Comparison of ENCODE assay signal across 17 cellular contexts in genomic region chr12:75699251-75699650, GRCh38.
"Had no signal": no experiment of that assay in that cellular context is flagged by ENCODE, and none has a peak within 500 bp of the region (broad histone marks: within the 10 kb centered on the region; RNA-seq: fewer than 3 reads in every experiment).

No MANE protein-coding gene starts in this region.

- H3K4me1 ChIP-seq: breast epithelium, colonic mucosa, lower lobe of right lung, sigmoid colon, upper lobe of right lung had no signal

- H3K4me3 ChIP-seq: breast epithelium, colonic mucosa, dorsolateral prefrontal cortex, lower lobe of right lung, sigmoid colon, upper lobe of right lung had no signal

- H3K9me3 ChIP-seq: breast epithelium, colonic mucosa, lower lobe of right lung, sigmoid colon, upper lobe of right lung had no signal

- H3K27me3 Mint-ChIP-seq: progenitor cell of endocrine pancreas had no signal

- H3K27ac ChIP-seq: breast epithelium, colonic mucosa, dorsolateral prefrontal cortex, lower lobe of right lung, sigmoid colon, upper lobe of right lung had no signal

- H3K4me3 Mint-ChIP-seq: activated naive CD8-positive, alpha-beta T cell treated with anti-CD3 and anti-CD28 coated beads for 36 hours; naive thymus-derived CD4-positive, alpha-beta T cell had no signal

- H3K9me3 Mint-ChIP-seq: activated naive CD8-positive, alpha-beta T cell treated with anti-CD3 and anti-CD28 coated beads for 36 hours had no signal

- DNase-seq: activated naive CD4-positive, alpha-beta T cell treated with Interleukin-2 at 50 U/mL for 16 hours; activated naive CD8-positive, alpha-beta T cell treated with anti-CD3 and anti-CD28 coated beads for 36 hours; activated T-cell treated with anti-CD3 and anti-CD28 coated beads, Interleukin-2, amount 50 U/mL, for 1 hour; colonic mucosa; dorsolateral prefrontal cortex; kidney; lower lobe of right lung; naive thymus-derived CD4-positive, alpha-beta T cell; retina; sigmoid colon; stimulated activated CD4-positive, alpha-beta T cell treated with anti-CD3 and anti-CD28 coated beads, Interleukin-4, amount 100 ng/mL, for 4 hours; stimulated activated naive CD8-positive, alpha-beta T cell treated with anti-CD3 and anti-CD28 coated beads, Interleukin-15, Interleukin-2, amounts not matched to agents 100 U/mL and 50 U/mL, for 24 hours; T-helper 9 cell; upper lobe of right lung had no signal

- FAIRE-seq: astrocyte, kidney had no signal

- ATAC-seq: lower lobe of right lung; naive thymus-derived CD4-positive, alpha-beta T cell; stimulated activated naive CD8-positive, alpha-beta T cell treated with anti-CD3 and anti-CD28 coated beads, Interleukin-15, Interleukin-2, amounts not matched to agents 100 U/mL and 50 U/mL, for 24 hours; upper lobe of right lung had no signal

- H3K27ac Mint-ChIP-seq: activated naive CD8-positive, alpha-beta T cell treated with anti-CD3 and anti-CD28 coated beads for 36 hours; progenitor cell of endocrine pancreas had no signal

- H3K27me3 ChIP-seq: breast epithelium, colonic mucosa, dorsolateral prefrontal cortex, sigmoid colon, upper lobe of right lung had no signal

- H3K36me3 Mint-ChIP-seq: activated naive CD8-positive, alpha-beta T cell treated with anti-CD3 and anti-CD28 coated beads for 36 hours; naive thymus-derived CD4-positive, alpha-beta T cell had no signal

- H3K36me3 ChIP-seq: breast epithelium, colonic mucosa, lower lobe of right lung, sigmoid colon, upper lobe of right lung had no signal
